ENCODE assay signal across 8 cellular contexts in genomic region chr1:203289982-203290260, GRCh38. TPM values are rescaled to one million over a fixed set of nuclear protein-coding genes. Genes with fewer than 3 reads are reported as not detected.
DNase-seq lines count a peak whose midpoint lies in the region; ATAC-seq and TF ChIP-seq lines count a peak whose summit lies in the region.

No MANE protein-coding gene starts in this region.

- TF ChIP-seq EP300 in SK-N-SH (IDR thresholded peaks at IDR 0.05; ENCODE audit: borderline replicate concordance in 1 of 2, low read depth in 1 of 2, low read length in 1 of 2), result no peak

- no peak for TF ChIP-seq CTCF in heart left ventricle (IDR thresholded peaks at IDR 0.05)
- no peak for TF ChIP-seq CTCF in brain (conservative IDR thresholded peaks at IDR 0.05)
- TF ChIP-seq CTCF in upper lobe of right lung (IDR thresholded peaks at IDR 0.05), result no peak
- no peak for TF ChIP-seq CTCF in SK-N-SH (IDR thresholded peaks at IDR 0.05)

- H3K36me3 ChIP-seq in heart left ventricle (no peaks in the 10 kb centered on the region), upper lobe of right lung (no peaks in the 10 kb centered on the region), SK-N-SH (replicated peaks in 1 of 2; ENCODE audit: control insufficient read depth in 1 of 2, insufficient read depth in 2 of 2, low read length in 1 of 2) (no peaks in the 10 kb centered on the region)

- intact Hi-C loops in heart left ventricle (cut with DNase I) (no loop called here), Right ventricle myocardium superior (cut with DNase I) (no loop called here), upper lobe of right lung (cut with DNase I) (no loop called here)

- 54 to 70% (median 66%) methylated on average over 2 of the region's 2 CpGs for WGBS in heart left ventricle, 4 donors
- WGBS in SK-N-SH (ENCODE audit: low lambda C conversion rate), result 88% methylated on average over 2 of the region's 2 CpGs

- peaks cover 4% of the 10 kb centered on the region for H3K27me3 Mint-ChIP-seq in brain
- H3K27me3 Mint-ChIP-seq in naive B cell, result no peaks in the 10 kb centered on the region

- H3K9me3 Mint-ChIP-seq in brain (peaks cover 0 to 2% (median 0%) of the 10 kb centered on the region in 5 experiments), naive B cell (no peaks in the 10 kb centered on the region)

- H3K36me3 Mint-ChIP-seq in brain (no peaks in the 10 kb centered on the region), naive B cell (no peaks in the 10 kb centered on the region)

- H3K27me3 ChIP-seq in heart left ventricle, result no peaks in the 10 kb centered on the region
- H3K27me3 ChIP-seq in upper lobe of right lung, result no peaks in the 10 kb centered on the region
- peaks cover 10% of the 10 kb centered on the region for H3K27me3 ChIP-seq in SK-N-SH (ENCODE audit: insufficient read depth)

- peaks cover 78% of the 10 kb centered on the region for H3K4me1 Mint-ChIP-seq in brain
- peaks cover 70 to 91% (median 81%) of the 10 kb centered on the region in 3 donors for H3K4me1 Mint-ChIP-seq in naive B cell

- no peak for TF ChIP-seq POLR2A in heart left ventricle (IDR thresholded peaks at IDR 0.05)

- H3K4me1 ChIP-seq in heart left ventricle (peaks cover 29 to 70% (median 57%) of the 10 kb centered on the region in 12 donors), upper lobe of right lung (peaks cover 54% of the 10 kb centered on the region), SK-N-SH (ENCODE audit: control insufficient read depth in 1 of 2, insufficient read depth in 2 of 2, low read depth in 1 of 2, low read length in 1 of 2) (peaks cover 0 to 32% of the 10 kb centered on the region in 2 experiments; a peak in 1 of 4 replicates)

- H3K4me3 ChIP-seq in heart left ventricle, result peak overlapping the region in 10 of 12 donors; percentile 14 to 48 (median 34)
- peak overlapping the region; percentile 33 for H3K4me3 ChIP-seq in upper lobe of right lung
- H3K4me3 ChIP-seq in SK-N-SH (ENCODE audit: low read depth in 2 of 2, low read length in 1 of 2), result no peak overlapping the region

- POLR2A ChIA-PET in SK-N-SH (lab: Yijun Ruan, JAX), result interaction anchor here (0.9 to 1.7 kb wide), 3 partner anchors 16 to 37 kb away, joined by 3 to 12 read pairs (median 6); partner anchors contain the start of gene BTG2

- peak overlapping the region; percentile 87 to 98 (median 91) for H3K27ac ChIP-seq in heart left ventricle
- peak overlapping the region; percentile 90 for H3K27ac ChIP-seq in upper lobe of right lung
- peak overlapping the region in 1 of 2 experiments; percentile 71; a peak in 2 of 4 replicates for H3K27ac ChIP-seq in SK-N-SH (ENCODE audit: low read depth in 2 of 2, low read length in 1 of 2)

- ATAC-seq in heart left ventricle (no peak), Right ventricle myocardium superior (ENCODE audit: poor library complexity) (no peak), naive B cell (ENCODE audit: low read depth in 2 of 2) (no peak), upper lobe of right lung (no peak), HG02610 (IDR thresholded peaks at IDR 0.05; ENCODE audit: unreplicated experiment) (no peak)

- CTCF ChIA-PET in SK-N-SH (lab: Yijun Ruan, JAX), result interaction anchor here (0.8 to 31.2 kb wide), 8 partner anchors 10 to 53 kb away, joined by 3 to 817 read pairs (median 6); partner anchors contain the start of gene FMOD

- H3K9me2 ChIP-seq in SK-N-SH, result no peaks in the 10 kb centered on the region

- H3K27ac Mint-ChIP-seq in brain (peak overlapping the region; percentile 56 to 98 (median 94)), naive B cell (peak overlapping the region; percentile 99 to 100 (median 100))

- H2AFZ ChIP-seq in SK-N-SH (ENCODE audit: low read depth), result no peak overlapping the region

- H3K79me2 ChIP-seq in SK-N-SH (ENCODE audit: insufficient read depth), result no peaks in the 10 kb centered on the region

- no peaks in the 10 kb centered on the region for H4K20me1 ChIP-seq in SK-N-SH (ENCODE audit: insufficient read depth)

- DNase-seq in heart left ventricle (no peak), Right ventricle myocardium superior (no peak), naive B cell (no peak), upper lobe of right lung (no peak), SK-N-SH (no peak), kidney tubule cell (ENCODE audit: low spot score) (no peak)

- H3F3A ChIP-seq in SK-N-SH (replicated peaks; ENCODE audit: insufficient read depth), result no peaks in the 10 kb centered on the region

- no peaks in the 10 kb centered on the region for H3K9me3 ChIP-seq in heart left ventricle
- H3K9me3 ChIP-seq in upper lobe of right lung, result no peaks in the 10 kb centered on the region
- no peaks in the 10 kb centered on the region for H3K9me3 ChIP-seq in SK-N-SH

- no peak overlapping the region for H3K9ac ChIP-seq in SK-N-SH

- H3K4me2 ChIP-seq in SK-N-SH, result no peak overlapping the region

- H3K4me3 Mint-ChIP-seq in brain (peak overlapping the region; percentile 32 to 65 (median 40)), naive B cell (peak overlapping the region; percentile 72 to 96 (median 91))

- no peak for TF ChIP-seq RAD21 in SK-N-SH (IDR thresholded peaks at IDR 0.05; ENCODE audit: low read length)

TF ChIP-seq in SK-N-SH, 30 proteins besides CTCF, POLR2A, EP300 and RAD21:
- TF ChIP-seq ELF1 (IDR thresholded peaks at IDR 0.05) (no peak), SIN3A (IDR thresholded peaks at IDR 0.05; ENCODE audit: borderline replicate concordance, low read depth, low read length) (no peak), FOXJ3 (CRISPR knock-in tag; IDR thresholded peaks at IDR 0.05) (no peak), GATA2 (CRISPR knock-in tag; IDR thresholded peaks at IDR 0.05) (no peak), GABPA (IDR thresholded peaks at IDR 0.05; ENCODE audit: low read depth) (no peak), POLR2AphosphoS5 (IDR thresholded peaks at IDR 0.05; ENCODE audit: low read depth, low read length) (no peak), EZH2phosphoT487 (IDR thresholded peaks at IDR 0.05; ENCODE audit: borderline replicate concordance, low read depth) (no peak), SMC3 (IDR thresholded peaks at IDR 0.05; ENCODE audit: low read depth, low read length) (no peak)
- TF ChIP-seq, protein P1, sequence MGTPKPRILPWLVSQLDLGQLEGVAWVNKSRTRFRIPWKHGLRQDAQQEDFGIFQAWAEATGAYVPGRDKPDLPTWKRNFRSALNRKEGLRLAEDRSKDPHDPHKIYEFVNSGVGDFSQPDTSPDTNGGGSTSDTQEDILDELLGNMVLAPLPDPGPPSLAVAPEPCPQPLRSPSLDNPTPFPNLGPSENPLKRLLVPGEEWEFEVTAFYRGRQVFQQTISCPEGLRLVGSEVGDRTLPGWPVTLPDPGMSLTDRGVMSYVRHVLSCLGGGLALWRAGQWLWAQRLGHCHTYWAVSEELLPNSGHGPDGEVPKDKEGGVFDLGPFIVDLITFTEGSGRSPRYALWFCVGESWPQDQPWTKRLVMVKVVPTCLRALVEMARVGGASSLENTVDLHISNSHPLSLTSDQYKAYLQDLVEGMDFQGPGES (IDR thresholded peaks at IDR 0.05; ENCODE audit: low read depth, low read length), result no peak

RNA-seq across cellular contexts. Expression of gene BTG2, which starts 15.4 kb away (rescaled TPM):
- total RNA-seq in heart left ventricle (100 to 1,000 TPM in 1 of 9 donors, 10 to 100 TPM in 8; 28.0 to 174 (median 42.1) TPM), Right ventricle myocardium superior (40.5 TPM), upper lobe of right lung (95.3 TPM)
- polyA plus RNA-seq in heart left ventricle (10 to 100 TPM; 23.8 to 77.3 TPM), brain (ENCODE audit: insufficient read depth, low read depth, low replicate concordance) (117 TPM), naive B cell (ENCODE audit: low read depth in 6 of 6) (100 to 1,000 TPM; 315 to 687 (median 417) TPM), SK-N-SH (2012; rRNA removed) (26.2 and 33.5 TPM in 2 replicates)
- polyA plus RNA-seq in SK-N-SH (2012; cell fraction: cytosol; rRNA removed), result 19.1 and 24.9 TPM in 2 replicates
- 13.7 and 24.3 TPM in 2 replicates for polyA plus RNA-seq in SK-N-SH (2012; cell fraction: nucleus; rRNA removed)

Comparison
In these comparisons a context has a peak if more than half of its experiments do, and no peak if none do; other contexts are left out.
1. H3K4me3 ChIP-seq: peak in heart left ventricle (10 of 12) and upper lobe of right lung (single experiment); none in SK-N-SH (0 of 2).